ENCODE assay signal across 17 cellular contexts in genomic region chr4:99394913-99395312, GRCh38. TPM values are rescaled to one million over a fixed set of nuclear protein-coding genes. Genes with fewer than 3 reads are reported as not detected.
DNase-seq lines count a peak whose midpoint lies in the region; ATAC-seq, FAIRE-seq and TF ChIP-seq lines count a peak whose summit lies in the region.
"Had no signal": no experiment of that assay in that cellular context is flagged by ENCODE, and none has a peak within 500 bp of the region (broad histone marks: within the 10 kb centered on the region; RNA-seq: fewer than 3 reads in every experiment).

No MANE protein-coding gene starts in this region.

- H3K36me3 Mint-ChIP-seq in Caco-2 (ENCODE audit: insufficient read depth, unreplicated experiment), result no peaks in the 10 kb centered on the region
- H3K36me3 Mint-ChIP-seq: type B pancreatic cell had no signal

- POLR2A ChIA-PET in Caco-2 (lab: Charles Lee), result no interaction called here

- intact Hi-C loops in body of pancreas (cut with DNase I) (no loop called here), sciatic nerve (cut with DNase I) (no loop called here), Caco-2 (cut with micrococcal nuclease; ENCODE audit: unreplicated experiment) (no loop called here)

- peak; percentile 36 for FAIRE-seq in islet of Langerhans (lab: Jason Lieb, UNC)

- no peaks in the 10 kb centered on the region for H3K9me3 ChIP-seq in body of pancreas
- no peaks in the 10 kb centered on the region for H3K9me3 ChIP-seq in Caco-2
- H3K9me3 ChIP-seq: Peyer's patch had no signal

- ATAC-seq in body of pancreas (peak; percentile 53), sciatic nerve (peak; percentile 80), GM18907 (IDR thresholded peaks at IDR 0.05; ENCODE audit: unreplicated experiment) (no peak), GM18520 (IDR thresholded peaks at IDR 0.05; ENCODE audit: unreplicated experiment) (no peak), HG02798 (IDR thresholded peaks at IDR 0.05; ENCODE audit: poor library complexity, unreplicated experiment) (no peak)

- no peaks in the 10 kb centered on the region for H3K9me3 Mint-ChIP-seq in Caco-2 (ENCODE audit: unreplicated experiment)
- H3K9me3 Mint-ChIP-seq: type B pancreatic cell had no signal

- 20 to 44% methylated on average over 1 of the region's 1 CpG for WGBS in body of pancreas, 2 donors

- H3K4me1 Mint-ChIP-seq in Caco-2 (ENCODE audit: low read depth, unreplicated experiment), result no peaks in the 10 kb centered on the region

- H3K27me3 Mint-ChIP-seq in Caco-2 (ENCODE audit: insufficient read depth, unreplicated experiment), result no peaks in the 10 kb centered on the region
- H3K27me3 Mint-ChIP-seq: type B pancreatic cell had no signal

- CTCF ChIA-PET in Caco-2 (lab: Charles Lee), result no interaction called here

- H3K36me3 ChIP-seq in body of pancreas (replicated peaks in 1 of 2; ENCODE audit: insufficient read depth in 1 of 2, low read depth in 2 of 2) (no peaks in the 10 kb centered on the region), Caco-2 (ENCODE audit: control insufficient read depth, insufficient read depth, low read length) (no peaks in the 10 kb centered on the region)
- H3K36me3 ChIP-seq: Peyer's patch had no signal

- H3K4me1 ChIP-seq in body of pancreas (peaks cover 13% of the 10 kb centered on the region), Caco-2 (no peaks in the 10 kb centered on the region)
- H3K4me1 ChIP-seq: parathyroid adenoma had no signal

- H3K4me3 ChIP-seq in body of pancreas (no peak overlapping the region), Caco-2 (ENCODE audit: low read depth, low read length) (no peak overlapping the region)
- H3K4me3 ChIP-seq: Peyer's patch had no signal

- BruUV-seq in Caco-2 (replicated peaks; lab: Mats Ljungman, UMichigan), result no TSS peak

- no peak overlapping the region for H3K4me3 Mint-ChIP-seq in Caco-2 (ENCODE audit: unreplicated experiment)
- H3K4me3 Mint-ChIP-seq: type B pancreatic cell had no signal

- no peak overlapping the region for H3K27ac Mint-ChIP-seq in Caco-2 (ENCODE audit: unreplicated experiment)
- H3K27ac Mint-ChIP-seq: activated T-helper 2 cell treated with anti-CD3 and anti-CD28 coated beads, Interferon-gamma antibody, Interleukin-2, Interleukin-4, amounts not matched to agents 10 μg/mL and 5 μg/mL and 100 μg/mL, durations not matched to agents 14 hours and 24 hours and 36 hours; type B pancreatic cell had no signal

- H3K27ac ChIP-seq in body of pancreas, result peak overlapping the region in 2 of 4 donors; percentile 37 to 70
- H3K27ac ChIP-seq: parathyroid adenoma had no signal

- TF ChIP-seq CTCF in body of pancreas (IDR thresholded peaks at IDR 0.05), result no peak
- no peak for TF ChIP-seq CTCF in Caco-2 (IDR thresholded peaks at IDR 0.05; ENCODE audit: insufficient read depth in 1 of 2, low read depth in 1 of 2, low read length in 1 of 2, severe bottlenecking in 1 of 2, unreplicated experiment in 1 of 2)

- no peaks in the 10 kb centered on the region for H3K27me3 ChIP-seq in body of pancreas
- H3K27me3 ChIP-seq in Caco-2 (replicated peaks; ENCODE audit: control insufficient read depth, insufficient read depth, low read length), result no peaks in the 10 kb centered on the region
- H3K27me3 ChIP-seq: Peyer's patch had no signal

- no peak for TF ChIP-seq POLR2A in body of pancreas (IDR thresholded peaks at IDR 0.05)

- DNase-seq in EH (ENCODE audit: low read depth) (peak; percentile 76), body of pancreas (no peak), sciatic nerve (ENCODE audit: low spot score) (no peak), Caco-2 (no peak)
- DNase-seq: foreskin melanocyte, MM.1S, NCI-H2029, Peyer's patch, SW 1271 had no signal

RNA-seq across cellular contexts. Expression of gene ADH7, which starts 40.2 kb away (rescaled TPM):
- total RNA-seq in body of pancreas, result not detected
- not detected for total RNA-seq in sciatic nerve
- not detected in 2 replicates for total RNA-seq in Caco-2 (2022)
- total RNA-seq: activated CD8-positive, alpha-beta memory T cell treated with anti-CD3 and anti-CD28 coated beads for 36 hours; activated T-helper 2 cell treated with anti-CD3 and anti-CD28 coated beads, Interferon-gamma antibody, Interleukin-2, Interleukin-4, amounts not matched to agents 10 μg/mL and 5 μg/mL and 100 μg/mL, durations not matched to agents 14 hours and 24 hours and 36 hours; Peyer's patch had no signal

RNA-seq across cellular contexts. Expression of gene ADH1C, which starts 42.4 kb away (rescaled TPM):
- total RNA-seq in body of pancreas (10 to 100 TPM; 10.9 to 38.9 TPM), sciatic nerve (75.2 TPM), Caco-2 (2022) (0.23 and 0.63 TPM in 2 replicates)
- total RNA-seq: activated CD8-positive, alpha-beta memory T cell treated with anti-CD3 and anti-CD28 coated beads for 36 hours; activated T-helper 2 cell treated with anti-CD3 and anti-CD28 coated beads, Interferon-gamma antibody, Interleukin-2, Interleukin-4, amounts not matched to agents 10 μg/mL and 5 μg/mL and 100 μg/mL, durations not matched to agents 14 hours and 24 hours and 36 hours had no signal

Comparison
In these comparisons a context has a peak if more than half of its experiments do, and no peak if none do; other contexts are left out.
1. ATAC-seq: peak in body of pancreas (single experiment) and sciatic nerve (single experiment); none in GM18907 (single experiment), GM18520 (single experiment) and HG02798 (single experiment).